1 cellular context compared by ENCODE assay signal in the genomic region with DNA sequence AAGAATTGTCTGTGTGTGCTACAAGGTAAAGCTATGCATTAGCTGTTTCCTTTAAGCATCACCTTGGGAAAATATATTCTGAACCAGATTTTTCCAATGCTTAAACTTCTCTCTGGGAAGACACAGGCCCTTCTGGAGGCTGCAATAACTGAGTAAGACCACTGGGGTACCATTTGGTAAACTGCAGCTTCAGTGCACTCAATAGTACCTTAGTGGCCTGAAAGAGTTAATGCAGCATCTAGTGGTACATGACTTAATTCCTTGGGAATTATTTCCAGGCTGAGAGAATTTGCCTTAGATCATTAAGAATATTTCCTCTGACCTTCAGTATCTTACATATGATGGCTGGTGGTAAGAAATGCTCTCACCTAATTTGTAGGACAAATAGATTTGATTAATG.
TF ChIP-seq lines count a peak whose summit lies in the region.

No MANE protein-coding gene starts in this region.

TF ChIP-seq in HCT116, 20 proteins besides CTCF, POLR2A, EP300 and RAD21 (continued from another document):
- TF ChIP-seq, protein P1, sequence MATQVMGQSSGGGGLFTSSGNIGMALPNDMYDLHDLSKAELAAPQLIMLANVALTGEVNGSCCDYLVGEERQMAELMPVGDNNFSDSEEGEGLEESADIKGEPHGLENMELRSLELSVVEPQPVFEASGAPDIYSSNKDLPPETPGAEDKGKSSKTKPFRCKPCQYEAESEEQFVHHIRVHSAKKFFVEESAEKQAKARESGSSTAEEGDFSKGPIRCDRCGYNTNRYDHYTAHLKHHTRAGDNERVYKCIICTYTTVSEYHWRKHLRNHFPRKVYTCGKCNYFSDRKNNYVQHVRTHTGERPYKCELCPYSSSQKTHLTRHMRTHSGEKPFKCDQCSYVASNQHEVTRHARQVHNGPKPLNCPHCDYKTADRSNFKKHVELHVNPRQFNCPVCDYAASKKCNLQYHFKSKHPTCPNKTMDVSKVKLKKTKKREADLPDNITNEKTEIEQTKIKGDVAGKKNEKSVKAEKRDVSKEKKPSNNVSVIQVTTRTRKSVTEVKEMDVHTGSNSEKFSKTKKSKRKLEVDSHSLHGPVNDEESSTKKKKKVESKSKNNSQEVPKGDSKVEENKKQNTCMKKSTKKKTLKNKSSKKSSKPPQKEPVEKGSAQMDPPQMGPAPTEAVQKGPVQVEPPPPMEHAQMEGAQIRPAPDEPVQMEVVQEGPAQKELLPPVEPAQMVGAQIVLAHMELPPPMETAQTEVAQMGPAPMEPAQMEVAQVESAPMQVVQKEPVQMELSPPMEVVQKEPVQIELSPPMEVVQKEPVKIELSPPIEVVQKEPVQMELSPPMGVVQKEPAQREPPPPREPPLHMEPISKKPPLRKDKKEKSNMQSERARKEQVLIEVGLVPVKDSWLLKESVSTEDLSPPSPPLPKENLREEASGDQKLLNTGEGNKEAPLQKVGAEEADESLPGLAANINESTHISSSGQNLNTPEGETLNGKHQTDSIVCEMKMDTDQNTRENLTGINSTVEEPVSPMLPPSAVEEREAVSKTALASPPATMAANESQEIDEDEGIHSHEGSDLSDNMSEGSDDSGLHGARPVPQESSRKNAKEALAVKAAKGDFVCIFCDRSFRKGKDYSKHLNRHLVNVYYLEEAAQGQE (IDR thresholded peaks at IDR 0.05; ENCODE audit: low read depth), result no peak
- TF ChIP-seq, protein P2, sequence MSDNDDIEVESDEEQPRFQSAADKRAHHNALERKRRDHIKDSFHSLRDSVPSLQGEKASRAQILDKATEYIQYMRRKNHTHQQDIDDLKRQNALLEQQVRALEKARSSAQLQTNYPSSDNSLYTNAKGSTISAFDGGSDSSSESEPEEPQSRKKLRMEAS (IDR thresholded peaks at IDR 0.05), result no peak
TF ChIP-seq in HCT116: peak in this region for 0.
